8 cellular contexts compared by ENCODE assay signal in the genomic region with DNA sequence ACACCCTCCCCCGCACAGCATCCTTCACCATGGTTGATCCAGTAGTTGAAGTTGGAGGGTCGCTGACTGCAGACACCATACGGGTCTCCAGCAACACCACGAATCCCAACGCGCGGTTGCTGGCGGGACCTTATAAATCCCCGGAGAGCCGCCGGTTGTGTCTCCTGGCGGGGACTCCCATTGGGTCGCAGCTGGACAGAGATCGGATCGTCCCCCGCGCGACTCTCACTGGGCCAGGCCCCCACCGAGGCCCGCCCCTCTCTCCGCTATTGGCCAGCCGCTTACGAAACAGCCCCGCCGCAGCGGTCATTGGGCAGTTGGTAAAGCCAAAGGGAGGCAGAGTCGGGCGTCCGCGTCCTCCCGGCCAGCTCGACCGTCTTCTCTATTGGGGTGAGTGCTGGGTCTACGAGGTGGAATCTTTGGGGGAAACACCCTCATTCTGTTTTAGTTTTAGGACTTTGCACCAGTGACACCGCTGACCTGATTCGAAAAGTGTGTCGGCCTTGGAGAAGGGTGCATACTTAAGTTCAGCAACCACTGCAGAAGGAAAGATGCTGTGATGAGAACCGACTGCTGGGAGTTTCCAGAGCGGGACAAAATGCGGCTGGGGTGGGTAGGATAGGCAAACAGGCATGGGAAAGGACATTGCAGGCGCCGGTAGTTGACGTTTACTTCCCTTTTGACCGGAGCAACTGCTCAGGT. TPM values are rescaled to one million over a fixed set of nuclear protein-coding genes. Genes with fewer than 3 reads are reported as not detected.
DNase-seq lines count a peak whose midpoint lies in the region; ATAC-seq and TF ChIP-seq lines count a peak whose summit lies in the region.

No MANE protein-coding gene starts in this region.

- TF ChIP-seq CTCF in Loucy (conservative IDR thresholded peaks at IDR 0.05; ENCODE audit: low read length) (no peak), RWPE1 (conservative IDR thresholded peaks at IDR 0.05; ENCODE audit: low read depth) (no peak), heart right ventricle (IDR thresholded peaks at IDR 0.05) (no peak), osteocyte (IDR thresholded peaks at IDR 0.05) (no peak)

- H4K20me1 ChIP-seq in GM23248 (ENCODE audit: insufficient read depth) (no peaks in the 10 kb centered on the region), Loucy (ENCODE audit: insufficient read depth, low read length, poor library complexity, severe bottlenecking) (no peaks in the 10 kb centered on the region)

- no peaks in the 10 kb centered on the region for H3K9me3 ChIP-seq in GM23248 (ENCODE audit: low read depth)
- H3K9me3 ChIP-seq in Loucy (ENCODE audit: insufficient read depth, low read depth, low read length), result no peaks in the 10 kb centered on the region
- H3K9me3 ChIP-seq in heart right ventricle, result no peaks in the 10 kb centered on the region
- no peaks in the 10 kb centered on the region for H3K9me3 ChIP-seq in aorta (ENCODE audit: control insufficient read depth, low read length)

- H3K4me2 ChIP-seq in GM23248 (ENCODE audit: unreplicated experiment), result peak overlapping the region; percentile 87
- H3K4me2 ChIP-seq in Loucy (ENCODE audit: low read depth, low read length, poor library complexity, severe bottlenecking), result peak overlapping the region; percentile 68

- H2AFZ ChIP-seq in GM23248, result peak overlapping the region; percentile 86
- peak overlapping the region; percentile 78 for H2AFZ ChIP-seq in Loucy (ENCODE audit: low read length)

- H3K27ac Mint-ChIP-seq in osteocyte (ENCODE audit: unreplicated experiment), result no peak overlapping the region

- peak overlapping the region; percentile 90 for H3K4me3 Mint-ChIP-seq in osteocyte (ENCODE audit: unreplicated experiment)

- H3K9me2 ChIP-seq in GM23248 (ENCODE audit: insufficient read depth) (no peaks in the 10 kb centered on the region), Loucy (replicated peaks; ENCODE audit: low read depth, low read length) (no peaks in the 10 kb centered on the region)

- no peak overlapping the region for H3K27ac ChIP-seq in GM23248
- H3K27ac ChIP-seq in RWPE1, result 0 out of 2 replicates have a peak overlapping the region, but pooled peaks have one; percentile 4
- H3K27ac ChIP-seq in heart right ventricle, result peak overlapping the region in 3 of 10 donors; percentile 44 to 65 (median 56)
- H3K27ac ChIP-seq in aorta (ENCODE audit: low read depth in 1 of 2, low read length in 2 of 2), result no peak overlapping the region

- H3K27me3 Mint-ChIP-seq in osteocyte (ENCODE audit: unreplicated experiment), result peaks cover 12% of the 10 kb centered on the region

- H3K36me3 Mint-ChIP-seq in osteocyte (ENCODE audit: unreplicated experiment), result no peaks in the 10 kb centered on the region

- intact Hi-C loops in heart right ventricle (cut with DNase I) (no loop called here), aorta (cut with DNase I) (no loop called here)

- peak overlapping the region; percentile 80 for H3K4me3 ChIP-seq in GM23248
- H3K4me3 ChIP-seq in Loucy (ENCODE audit: low read length, poor library complexity, severe bottlenecking), result peak overlapping the region; percentile 64
- peak overlapping the region; percentile 42 to 91 (median 80) for H3K4me3 ChIP-seq in heart right ventricle
- peak overlapping the region; percentile 58 to 93 for H3K4me3 ChIP-seq in aorta (ENCODE audit: low read length in 2 of 2)

- CTCF ChIA-PET in RWPE1 (lab: Yijun Ruan, JAX), result interaction anchor here (1.3 to 1.5 kb wide), 3 partner anchors 9 to 142 kb away, joined by 3 to 6 read pairs (median 3); no protein-coding TSS in a partner anchor

- H3F3A ChIP-seq in GM23248 (ENCODE audit: insufficient read depth) (no peaks in the 10 kb centered on the region), Loucy (ENCODE audit: low read depth) (no peaks in the 10 kb centered on the region)

- in situ Hi-C loops in GM23248 (cut with MboI), result no loop called here

- POLR2A ChIA-PET in RWPE1 (lab: Yijun Ruan, JAX; ENCODE audit: low non-redundant PET), result interaction anchor here (0.7 to 2.2 kb wide), 5 partner anchors 27 to 1400 kb away, joined by 3 to 8 read pairs (median 3); a partner anchor contains a TSS

- H3K4me1 Mint-ChIP-seq in osteocyte (ENCODE audit: unreplicated experiment), result peaks cover 6% of the 10 kb centered on the region

- H3K9me3 Mint-ChIP-seq in osteocyte (ENCODE audit: unreplicated experiment), result no peaks in the 10 kb centered on the region

- 2% methylated on average over 36 to 40 of the region's 44 CpGs for WGBS in GM23248 (ENCODE audit: low coverage in 1 of 2, low lambda C conversion rate in 2 of 2, missing lambda C conversion rate in 2 of 2), 2 experiments
- 0 to 1% methylated on average over 44 of the region's 44 CpGs for WGBS in heart right ventricle, 2 donors
- 0 to 1% methylated on average over 44 of the region's 44 CpGs for WGBS in aorta, 2 donors

- DNase-seq in DMS153 treated with DMSO at 0.1 percent for 48 hours (lab: John Stamatoyannopoulos, UW; ENCODE audit: unreplicated experiment) (peak; percentile 93), GM23248 (peak; percentile 95), RWPE1 (ENCODE audit: low spot score) (peak; percentile 97), amygdala (lab: John Stamatoyannopoulos, UW) (peak; percentile 27 to 94 (median 83)), heart right ventricle (peak; percentile 92 to 93), osteocyte (ENCODE audit: extremely low spot score, unreplicated experiment) (peak; percentile 93), aorta (peak; percentile 94 to 97)

- H3K9ac ChIP-seq in GM23248 (peak overlapping the region; percentile 46), Loucy (ENCODE audit: low read depth, low read length, poor library complexity, severe bottlenecking) (no peak overlapping the region)

- H3K27me3 ChIP-seq in GM23248 (replicated peaks; ENCODE audit: insufficient read depth), result peaks cover 13% of the 10 kb centered on the region; the same call in 1 of the 2 replicates
- H3K27me3 ChIP-seq in Loucy (ENCODE audit: insufficient read depth, low read length, poor library complexity, severe bottlenecking), result no peaks in the 10 kb centered on the region
- H3K27me3 ChIP-seq in heart right ventricle, result peaks cover 0 to 20% (median 0%) of the 10 kb centered on the region in 7 donors
- H3K27me3 ChIP-seq in aorta (ENCODE audit: control insufficient read depth in 1 of 2, insufficient read depth in 2 of 2, low read length in 1 of 2), result no peaks in the 10 kb centered on the region

- H3K79me2 ChIP-seq in GM23248 (ENCODE audit: insufficient read depth) (no peaks in the 10 kb centered on the region), Loucy (ENCODE audit: insufficient read depth, low read length) (no peaks in the 10 kb centered on the region)

- ATAC-seq in heart right ventricle, result peak; percentile 97 to 99 (median 98)
- peak; percentile 97 for ATAC-seq in aorta (ENCODE audit: low FRiP score)

- H3K36me3 ChIP-seq in GM23248 (ENCODE audit: low read depth) (no peaks in the 10 kb centered on the region), Loucy (ENCODE audit: insufficient read depth, low read length) (no peaks in the 10 kb centered on the region), heart right ventricle (no peaks in the 10 kb centered on the region), aorta (ENCODE audit: control insufficient read depth in 1 of 2, insufficient read depth in 2 of 2, low read length in 1 of 2) (no peaks in the 10 kb centered on the region)

- H3K4me1 ChIP-seq in GM23248 (ENCODE audit: insufficient read depth), result no peaks in the 10 kb centered on the region
- no peaks in the 10 kb centered on the region for H3K4me1 ChIP-seq in Loucy (ENCODE audit: insufficient read depth, low read length, poor library complexity, severe bottlenecking)
- peaks cover 4 to 30% (median 15%) of the 10 kb centered on the region in 9 donors for H3K4me1 ChIP-seq in heart right ventricle
- no peaks in the 10 kb centered on the region for H3K4me1 ChIP-seq in aorta (ENCODE audit: control insufficient read depth in 1 of 2, insufficient read depth in 2 of 2, low read length in 2 of 2)

RNA-seq across cellular contexts. Expression of a gene that starts 27.4 kb away (rescaled TPM):
- total RNA-seq in GM23248 (2014; rRNA removed; shearing (Covaris generic)), result 5.2 and 7.2 TPM in 2 replicates
- polyA plus RNA-seq in GM23248 (2016; fragmentation: Nextera tagmentation; extraction: Ambion mirVana) (16.5 and 17.0 TPM in 2 replicates), heart right ventricle (1 to 10 TPM; 2.0 to 8.1 TPM), aorta (1 to 10 TPM; 4.0 to 5.9 TPM)
- total RNA-seq in heart right ventricle (1 to 10 TPM; 3.2 to 6.0 (median 4.8) TPM), osteocyte (12.2 and 13.9 TPM in 2 replicates), aorta (1 to 10 TPM; 7.3 to 7.5 TPM)

RNA-seq across cellular contexts. Expression of a gene that starts 50.8 kb away (rescaled TPM):
- total RNA-seq in GM23248 (2014; rRNA removed; shearing (Covaris generic)), result not detected in 2 replicates
- polyA plus RNA-seq in GM23248 (2016; fragmentation: Nextera tagmentation; extraction: Ambion mirVana) (9.4 and 13.9 TPM in 2 replicates), heart right ventricle (1 to 10 TPM in 1 of 2 donors, under 1 TPM in 1; 0.61 to 2.3 TPM), aorta (1 to 10 TPM in 1 of 2 donors, not detected in 1; 2.8 TPM)
- total RNA-seq in heart right ventricle (1 to 10 TPM in 3 of 10 donors, under 1 TPM in 6, not detected in 1; 0.41 to 1.3 (median 0.81) TPM), osteocyte (3.8 and 5.2 TPM in 2 replicates), aorta (1 to 10 TPM in 1 of 2 donors, under 1 TPM in 1; 0.49 to 1.7 TPM)

RNA-seq across cellular contexts. Expression of a gene that starts 53.4 kb away (rescaled TPM):
- total RNA-seq in GM23248 (2014; rRNA removed; shearing (Covaris generic)), result 64.3 and 74.7 TPM in 2 replicates
- 74.4 and 79.5 TPM in 2 replicates for polyA plus RNA-seq in GM23248 (2016; fragmentation: Nextera tagmentation; extraction: Ambion mirVana)
- total RNA-seq in heart right ventricle, result 10 to 100 TPM; 10.7 to 18.5 (median 15.0) TPM
- polyA plus RNA-seq in heart right ventricle, result 1 to 10 TPM; 4.9 to 7.0 TPM
- total RNA-seq in osteocyte, result 152 and 157 TPM in 2 replicates
- total RNA-seq in aorta, result 10 to 100 TPM; 52.8 to 75.6 TPM
- 10 to 100 TPM in 1 of 2 donors, 1 to 10 TPM in 1; 3.1 to 13.3 TPM for polyA plus RNA-seq in aorta
